Comparison of ENCODE assay signal across 15 cellular contexts in genomic region chr2:169664600-169664977, GRCh38. TPM values are rescaled to one million over a fixed set of nuclear protein-coding genes. Genes with fewer than 3 reads are reported as not detected.
DNase-seq lines count a peak whose midpoint lies in the region; ATAC-seq and TF ChIP-seq lines count a peak whose summit lies in the region.
"Had no signal": no experiment of that assay in that cellular context is flagged by ENCODE, and none has a peak within 500 bp of the region (broad histone marks: within the 10 kb centered on the region; RNA-seq: fewer than 3 reads in every experiment).

No MANE protein-coding gene starts in this region.

- H3K4me3 Mint-ChIP-seq in T-helper 17 cell, result no peak overlapping the region
- no peak overlapping the region for H3K4me3 Mint-ChIP-seq in endothelial cell (ENCODE audit: unreplicated experiment)

- peak overlapping the region; percentile 41 for H2AFZ ChIP-seq in osteoblast (ENCODE audit: low read length)

- H3K4me1 Mint-ChIP-seq in T-helper 17 cell (peaks cover 4% of the 10 kb centered on the region), endothelial cell (ENCODE audit: unreplicated experiment) (peaks cover 23% of the 10 kb centered on the region)

- TF ChIP-seq CTCF in endothelial cell (IDR thresholded peaks at IDR 0.05; ENCODE audit: unreplicated experiment) (no peak), osteoblast (IDR thresholded peaks at IDR 0.05; ENCODE audit: extremely low read depth, low read depth, low read length) (no peak), lower leg skin (IDR thresholded peaks at IDR 0.05) (no peak)

- ATAC-seq in T-helper 17 cell (no peak), GM19351 (IDR thresholded peaks at IDR 0.05; ENCODE audit: unreplicated experiment) (no peak)
- ATAC-seq: PC-3 had no signal

- no peak for TF ChIP-seq POLR2A in lower leg skin (IDR thresholded peaks at IDR 0.05)

- H3K27me3 ChIP-seq in osteoblast (ENCODE audit: insufficient read depth, low read length), result no peaks in the 10 kb centered on the region

- no peaks in the 10 kb centered on the region for H3K36me3 ChIP-seq in osteoblast (ENCODE audit: insufficient read depth, low read length)

- peak; percentile 20 for DNase-seq in ELR (ENCODE audit: low read depth)
- DNase-seq in T-helper 17 cell, result no peak
- no peak for DNase-seq in endothelial cell (ENCODE audit: low spot score)
- peak; percentile 41 for DNase-seq in osteoblast (ENCODE audit: insufficient read length, low spot score, missing footprints)
- no peak for DNase-seq in NCI-H524 treated with DMSO at 0.1 percent for 48 hours (lab: John Stamatoyannopoulos, UW)
- DNase-seq in lower leg skin (ENCODE audit: low spot score in 2 of 2), result no peak
- DNase-seq in dermis blood vessel endothelial cell, result no peak
- DNase-seq: C1 segment of cervical spinal cord, NCI-H1048, NCI-H2227 treated with DMSO at 0.1 percent for 48 hours, NCI-H69, PC-3 had no signal

- no peak overlapping the region for H3K4me2 ChIP-seq in osteoblast (ENCODE audit: insufficient read depth, low read length)

- no peaks in the 10 kb centered on the region for H4K20me1 ChIP-seq in osteoblast (ENCODE audit: insufficient read depth, low read length)

- WGBS in lower leg skin, 2 donors, result 80 to 81% methylated on average over 1 of the region's 1 CpG

- H3K9me3 ChIP-seq in T-helper 17 cell (ENCODE audit: control insufficient read depth, low read length, poor library complexity, severe bottlenecking), result no peaks in the 10 kb centered on the region
- H3K9me3 ChIP-seq in osteoblast (ENCODE audit: low read depth, low read length), result no peaks in the 10 kb centered on the region

- H3K4me3 ChIP-seq in osteoblast (ENCODE audit: insufficient read depth, low read length) (no peak overlapping the region), lower leg skin (ENCODE audit: low read depth, poor library complexity, severe bottlenecking) (no peak overlapping the region)

- H3K9me3 Mint-ChIP-seq in endothelial cell (ENCODE audit: unreplicated experiment), result no peaks in the 10 kb centered on the region

- no peaks in the 10 kb centered on the region for H3K79me2 ChIP-seq in osteoblast (ENCODE audit: insufficient read depth, low read length)

- H3K36me3 Mint-ChIP-seq in T-helper 17 cell (ENCODE audit: low read depth) (peaks cover 2% of the 10 kb centered on the region), endothelial cell (ENCODE audit: low read depth, unreplicated experiment) (no peaks in the 10 kb centered on the region)

- intact Hi-C loops in lower leg skin (cut with DNase I; ENCODE audit: low total_unique reads), result no loop called here

- H3K27me3 Mint-ChIP-seq in T-helper 17 cell (peaks cover 13% of the 10 kb centered on the region), endothelial cell (ENCODE audit: unreplicated experiment) (no peaks in the 10 kb centered on the region)

- H3K27ac ChIP-seq in osteoblast (ENCODE audit: low read depth, low read length), result no peak overlapping the region
- H3K27ac ChIP-seq: HL-60 had no signal

- H3K4me1 ChIP-seq in osteoblast (ENCODE audit: insufficient read depth, low read length), result no peaks in the 10 kb centered on the region

- H3K27ac Mint-ChIP-seq in T-helper 17 cell (peak overlapping the region; percentile 39), endothelial cell (ENCODE audit: unreplicated experiment) (peak overlapping the region; percentile 72)

RNA-seq across cellular contexts. Expression of gene CFAP210, which starts 29.6 kb away (rescaled TPM):
- total RNA-seq in T-helper 17 cell (1 to 10 TPM; 1.6 to 3.7 TPM), endothelial cell (ENCODE audit: unreplicated experiment) (0.41 TPM), osteoblast (under 0.01 and 0.36 TPM in 2 replicates), lower leg skin (not detected), dermis blood vessel endothelial cell (not detected in 2 replicates)
- total RNA-seq: M059J, PC-3 had no signal

RNA-seq across cellular contexts. Expression of gene PHOSPHO2, which starts 29.7 kb away (rescaled TPM):
- total RNA-seq in T-helper 17 cell (1 to 10 TPM; 3.8 to 4.2 TPM), endothelial cell (ENCODE audit: unreplicated experiment) (10.5 TPM), osteoblast (3.6 and 5.0 TPM in 2 replicates), lower leg skin (1 to 10 TPM; 2.7 to 7.6 (median 4.4) TPM), dermis blood vessel endothelial cell (2.5 and 3.7 TPM in 2 replicates)

Comparison
In these comparisons a context has a peak if more than half of its experiments do, and no peak if none do; other contexts are left out.
1. DNase-seq: peak in ELR (single experiment) and osteoblast (single experiment); none in T-helper 17 cell (0 of 3), endothelial cell (single experiment), NCI-H524 treated with DMSO at 0.1 percent for 48 hours (single experiment), lower leg skin (0 of 2) and dermis blood vessel endothelial cell (single experiment).